Comparison of ENCODE assay signal across 19 cellular contexts in the genomic region with DNA sequence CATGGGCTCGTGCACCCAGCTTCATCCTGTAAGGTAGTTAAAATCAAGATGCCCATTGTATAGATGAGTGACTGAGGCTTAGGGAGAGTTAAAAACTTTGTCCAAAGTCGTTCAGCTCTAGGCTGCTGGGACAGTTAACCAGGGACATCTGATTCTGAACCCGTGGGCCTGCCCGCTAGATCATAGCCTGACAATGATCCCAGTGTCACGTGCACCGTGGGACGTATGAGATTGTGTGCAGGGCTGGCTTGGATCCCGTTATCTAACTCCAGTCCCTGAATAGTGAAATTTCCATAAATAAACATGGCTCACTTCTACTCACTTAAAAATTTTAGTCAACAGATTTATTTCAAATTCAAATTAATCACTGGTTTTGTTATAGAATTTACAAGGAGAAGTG. TPM values are rescaled to one million over a fixed set of nuclear protein-coding genes. Genes with fewer than 3 reads are reported as not detected.
DNase-seq lines count a peak whose midpoint lies in the region; ATAC-seq, FAIRE-seq and TF ChIP-seq lines count a peak whose summit lies in the region.
"Had no signal": no experiment of that assay in that cellular context is flagged by ENCODE, and none has a peak within 500 bp of the region (broad histone marks: within the 10 kb centered on the region; RNA-seq: fewer than 3 reads in every experiment).

No MANE protein-coding gene starts in this region.

- no peak overlapping the region for H3K27ac Mint-ChIP-seq in WTC11
- H3K27ac Mint-ChIP-seq: CD4-positive, alpha-beta memory T cell had no signal

- CTCF ChIA-PET in WTC11 (lab: Charles Lee), result interaction anchor here (1.6 kb wide), 1 partner anchor 26 kb away, joined by 8 read pairs; no protein-coding TSS in a partner anchor

- FAIRE-seq in pancreas (lab: Jason Lieb, UNC), result no peak
- FAIRE-seq: A549, GM12878, H1, HepG2, HTR-8/SVneo had no signal

- H3K36me3 Mint-ChIP-seq in WTC11, result no peaks in the 10 kb centered on the region
- H3K36me3 Mint-ChIP-seq: CD4-positive, alpha-beta memory T cell had no signal

- DNase-seq in right lobe of liver (no peak), left cardiac atrium (peak; percentile 48), pancreas (no peak), WTC11 (ENCODE audit: low spot score) (no peak)
- no peak for DNase-seq in activated T-cell treated with anti-CD3 and anti-CD28 coated beads, Interleukin-2, amount 50 U/mL, for 48 hours
- DNase-seq: BE2C; CD4-positive, alpha-beta memory T cell; DMS79 had no signal

- H3K4me3 ChIP-seq in liver (ENCODE audit: low read depth in 1 of 3, low read length in 3 of 3), result no peak overlapping the region
- no peak overlapping the region for H3K4me3 ChIP-seq in right lobe of liver
- H3K4me3 ChIP-seq in pancreas, result no peak overlapping the region
- H3K4me3 ChIP-seq: A549, GM12878, HAP-1 had no signal

- no peak overlapping the region for H3K4me3 Mint-ChIP-seq in WTC11
- H3K4me3 Mint-ChIP-seq: CD4-positive, alpha-beta memory T cell had no signal

- no peak for ATAC-seq in right lobe of liver
- ATAC-seq in left cardiac atrium, result peak; percentile 51 to 77
- peak; percentile 23 to 72 (median 54) for ATAC-seq in pancreas
- ATAC-seq in GM21526 (IDR thresholded peaks at IDR 0.05; ENCODE audit: low FRiP score, unreplicated experiment), result no peak
- no peak for ATAC-seq in WTC11
- ATAC-seq: A549, GM12878, HepG2 had no signal

- intact Hi-C loops in right lobe of liver (cut with DNase I), result no loop called here
- intact Hi-C loops in left cardiac atrium (cut with DNase I), result no loop called here
- intact Hi-C loops in pancreas (cut with DNase I), result no loop called here

- no peak overlapping the region for H3K9ac ChIP-seq in liver (ENCODE audit: low read depth in 1 of 2, low read length in 2 of 2)

- H3K9me3 ChIP-seq in liver (ENCODE audit: control insufficient read depth in 4 of 4, low read length in 3 of 4), result no peaks in the 10 kb centered on the region
- no peaks in the 10 kb centered on the region for H3K9me3 ChIP-seq in right lobe of liver
- no peaks in the 10 kb centered on the region for H3K9me3 ChIP-seq in pancreas
- H3K9me3 ChIP-seq: A549, BE2C, HAP-1 had no signal

- no peak for TF ChIP-seq POLR2A in right lobe of liver (IDR thresholded peaks at IDR 0.05)

- peaks cover 0 to 7% (median 0%) of the 10 kb centered on the region in 4 donors for H3K27me3 ChIP-seq in liver (ENCODE audit: control insufficient read depth in 4 of 4, insufficient read depth in 4 of 4, low read length in 3 of 4)
- H3K27me3 ChIP-seq in right lobe of liver, result no peaks in the 10 kb centered on the region
- H3K27me3 ChIP-seq in pancreas, result no peaks in the 10 kb centered on the region

- TF ChIP-seq RAD21 in liver (IDR thresholded peaks at IDR 0.05), result no peak

- POLR2A ChIA-PET in WTC11 (lab: Charles Lee), result no interaction called here

- H3K4me1 Mint-ChIP-seq in WTC11, result peaks cover 7% of the 10 kb centered on the region; the same call in 1 of the 2 replicates
- H3K4me1 Mint-ChIP-seq: CD4-positive, alpha-beta memory T cell had no signal

- H3K27me3 Mint-ChIP-seq in WTC11 (ENCODE audit: low read depth), result no peaks in the 10 kb centered on the region; the same call in none of the 2 replicates

- WGBS in liver, result 55% methylated on average over 8 of the region's 8 CpGs
- 42% methylated on average over 6 of the region's 8 CpGs for WGBS in right lobe of liver (ENCODE audit: insufficient coverage, low coverage, low lambda C conversion rate, missing lambda C conversion rate)
- 34 to 44% methylated on average over 8 of the region's 8 CpGs for WGBS in pancreas, 2 donors

- TF ChIP-seq CTCF in liver (IDR thresholded peaks at IDR 0.05; ENCODE audit: low read depth, low read length, missing input control) (no peak), right lobe of liver (IDR thresholded peaks at IDR 0.05) (no peak), pancreas (IDR thresholded peaks at IDR 0.05) (no peak), WTC11 (IDR thresholded peaks at IDR 0.05) (no peak)

- H3K36me3 ChIP-seq in liver (ENCODE audit: control insufficient read depth in 4 of 4, insufficient read depth in 3 of 4, low read depth in 1 of 4, low read length in 3 of 4) (no peaks in the 10 kb centered on the region), right lobe of liver (no peaks in the 10 kb centered on the region), pancreas (no peaks in the 10 kb centered on the region)
- H3K36me3 ChIP-seq: BE2C, HAP-1 had no signal

- H3K27ac ChIP-seq in liver (ENCODE audit: low read depth in 1 of 2, low read length in 2 of 2), result no peak overlapping the region
- H3K27ac ChIP-seq in right lobe of liver, result no peak overlapping the region
- H3K27ac ChIP-seq in pancreas, result no peak overlapping the region
- H3K27ac ChIP-seq: A549, C4-2B had no signal

- 0 out of 2 replicates have a peak, but pooled peaks cover 6% of the 10 kb centered on the region for H3K9me3 Mint-ChIP-seq in WTC11

- H3K4me1 ChIP-seq in liver (ENCODE audit: control insufficient read depth in 4 of 4, insufficient read depth in 4 of 4, low read length in 3 of 4) (no peaks in the 10 kb centered on the region), right lobe of liver (no peaks in the 10 kb centered on the region), pancreas (no peaks in the 10 kb centered on the region)
- H3K4me1 ChIP-seq: A549, BE2C, HAP-1 had no signal

TF ChIP-seq in liver, 16 proteins besides CTCF, POLR2A, EP300 and RAD21:
- TF ChIP-seq, protein P1, sequence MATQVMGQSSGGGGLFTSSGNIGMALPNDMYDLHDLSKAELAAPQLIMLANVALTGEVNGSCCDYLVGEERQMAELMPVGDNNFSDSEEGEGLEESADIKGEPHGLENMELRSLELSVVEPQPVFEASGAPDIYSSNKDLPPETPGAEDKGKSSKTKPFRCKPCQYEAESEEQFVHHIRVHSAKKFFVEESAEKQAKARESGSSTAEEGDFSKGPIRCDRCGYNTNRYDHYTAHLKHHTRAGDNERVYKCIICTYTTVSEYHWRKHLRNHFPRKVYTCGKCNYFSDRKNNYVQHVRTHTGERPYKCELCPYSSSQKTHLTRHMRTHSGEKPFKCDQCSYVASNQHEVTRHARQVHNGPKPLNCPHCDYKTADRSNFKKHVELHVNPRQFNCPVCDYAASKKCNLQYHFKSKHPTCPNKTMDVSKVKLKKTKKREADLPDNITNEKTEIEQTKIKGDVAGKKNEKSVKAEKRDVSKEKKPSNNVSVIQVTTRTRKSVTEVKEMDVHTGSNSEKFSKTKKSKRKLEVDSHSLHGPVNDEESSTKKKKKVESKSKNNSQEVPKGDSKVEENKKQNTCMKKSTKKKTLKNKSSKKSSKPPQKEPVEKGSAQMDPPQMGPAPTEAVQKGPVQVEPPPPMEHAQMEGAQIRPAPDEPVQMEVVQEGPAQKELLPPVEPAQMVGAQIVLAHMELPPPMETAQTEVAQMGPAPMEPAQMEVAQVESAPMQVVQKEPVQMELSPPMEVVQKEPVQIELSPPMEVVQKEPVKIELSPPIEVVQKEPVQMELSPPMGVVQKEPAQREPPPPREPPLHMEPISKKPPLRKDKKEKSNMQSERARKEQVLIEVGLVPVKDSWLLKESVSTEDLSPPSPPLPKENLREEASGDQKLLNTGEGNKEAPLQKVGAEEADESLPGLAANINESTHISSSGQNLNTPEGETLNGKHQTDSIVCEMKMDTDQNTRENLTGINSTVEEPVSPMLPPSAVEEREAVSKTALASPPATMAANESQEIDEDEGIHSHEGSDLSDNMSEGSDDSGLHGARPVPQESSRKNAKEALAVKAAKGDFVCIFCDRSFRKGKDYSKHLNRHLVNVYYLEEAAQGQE (IDR thresholded peaks at IDR 0.05), result no peak
- TF ChIP-seq RXRA (IDR thresholded peaks at IDR 0.05), result peak; percentile 46 to 66

TF ChIP-seq in WTC11, 78 proteins besides CTCF, POLR2A, EP300 and RAD21 (continues in another document):
- TF ChIP-seq, protein P2, sequence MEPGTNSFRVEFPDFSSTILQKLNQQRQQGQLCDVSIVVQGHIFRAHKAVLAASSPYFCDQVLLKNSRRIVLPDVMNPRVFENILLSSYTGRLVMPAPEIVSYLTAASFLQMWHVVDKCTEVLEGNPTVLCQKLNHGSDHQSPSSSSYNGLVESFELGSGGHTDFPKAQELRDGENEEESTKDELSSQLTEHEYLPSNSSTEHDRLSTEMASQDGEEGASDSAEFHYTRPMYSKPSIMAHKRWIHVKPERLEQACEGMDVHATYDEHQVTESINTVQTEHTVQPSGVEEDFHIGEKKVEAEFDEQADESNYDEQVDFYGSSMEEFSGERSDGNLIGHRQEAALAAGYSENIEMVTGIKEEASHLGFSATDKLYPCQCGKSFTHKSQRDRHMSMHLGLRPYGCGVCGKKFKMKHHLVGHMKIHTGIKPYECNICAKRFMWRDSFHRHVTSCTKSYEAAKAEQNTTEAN (CRISPR knock-in tag; IDR thresholded peaks at IDR 0.05), result no peak
- TF ChIP-seq PRRX2 (CRISPR knock-in tag; IDR thresholded peaks at IDR 0.05) (no peak), ATF1 (CRISPR knock-in tag; IDR thresholded peaks at IDR 0.05) (no peak), FOXJ3 (CRISPR knock-in tag; IDR thresholded peaks at IDR 0.05; ENCODE audit: borderline replicate concordance) (no peak), MXD4 (CRISPR knock-in tag; IDR thresholded peaks at IDR 0.05; ENCODE audit: borderline replicate concordance) (no peak), NFATC4 (CRISPR knock-in tag; IDR thresholded peaks at IDR 0.05) (no peak)
- TF ChIP-seq, protein P3, sequence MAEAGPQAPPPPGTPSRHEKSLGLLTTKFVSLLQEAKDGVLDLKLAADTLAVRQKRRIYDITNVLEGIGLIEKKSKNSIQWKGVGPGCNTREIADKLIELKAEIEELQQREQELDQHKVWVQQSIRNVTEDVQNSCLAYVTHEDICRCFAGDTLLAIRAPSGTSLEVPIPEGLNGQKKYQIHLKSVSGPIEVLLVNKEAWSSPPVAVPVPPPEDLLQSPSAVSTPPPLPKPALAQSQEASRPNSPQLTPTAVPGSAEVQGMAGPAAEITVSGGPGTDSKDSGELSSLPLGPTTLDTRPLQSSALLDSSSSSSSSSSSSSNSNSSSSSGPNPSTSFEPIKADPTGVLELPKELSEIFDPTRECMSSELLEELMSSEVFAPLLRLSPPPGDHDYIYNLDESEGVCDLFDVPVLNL (CRISPR knock-in tag; IDR thresholded peaks at IDR 0.05; ENCODE audit: borderline replicate concordance, low read depth), result no peak
- TF ChIP-seq, protein P4, sequence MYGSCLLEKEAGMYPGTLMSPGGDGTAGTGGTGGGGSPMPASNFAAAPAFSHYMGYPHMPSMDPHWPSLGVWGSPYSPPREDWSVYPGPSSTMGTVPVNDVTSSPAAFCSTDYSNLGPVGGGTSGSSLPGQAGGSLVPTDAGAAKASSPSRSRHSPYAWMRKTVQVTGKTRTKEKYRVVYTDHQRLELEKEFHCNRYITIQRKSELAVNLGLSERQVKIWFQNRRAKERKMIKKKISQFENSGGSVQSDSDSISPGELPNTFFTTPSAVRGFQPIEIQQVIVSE (CRISPR knock-in tag; IDR thresholded peaks at IDR 0.05; ENCODE audit: borderline replicate concordance), result no peak

RNA-seq across cellular contexts. Expression of a gene that starts 24.9 kb away (rescaled TPM):
- total RNA-seq in liver (not detected), right lobe of liver (not detected), left cardiac atrium (not detected), pancreas (under 1 TPM in 3 of 6 donors, not detected in 3; 0.19 to 0.23 (median 0.20) TPM), WTC11 (2021) (not detected in 3 replicates)
- polyA plus RNA-seq in liver (not detected), pancreas (under 1 TPM; 0.12 to 0.15 TPM)
- total RNA-seq: CD4-positive, alpha-beta memory T cell; G401; GM12878; H1; HepG2 had no signal
- polyA plus RNA-seq: A549; AG04450; CD4-positive, alpha-beta memory T cell; GM12878; H1; HepG2 had no signal

Comparison
In these comparisons a context has a peak if more than half of its experiments do, and no peak if none do; other contexts are left out.
1. ATAC-seq: peak in left cardiac atrium (2 of 2) and pancreas (4 of 4); none in right lobe of liver (0 of 4), GM21526 (single experiment) and WTC11 (single experiment).